In the genomic region with DNA sequence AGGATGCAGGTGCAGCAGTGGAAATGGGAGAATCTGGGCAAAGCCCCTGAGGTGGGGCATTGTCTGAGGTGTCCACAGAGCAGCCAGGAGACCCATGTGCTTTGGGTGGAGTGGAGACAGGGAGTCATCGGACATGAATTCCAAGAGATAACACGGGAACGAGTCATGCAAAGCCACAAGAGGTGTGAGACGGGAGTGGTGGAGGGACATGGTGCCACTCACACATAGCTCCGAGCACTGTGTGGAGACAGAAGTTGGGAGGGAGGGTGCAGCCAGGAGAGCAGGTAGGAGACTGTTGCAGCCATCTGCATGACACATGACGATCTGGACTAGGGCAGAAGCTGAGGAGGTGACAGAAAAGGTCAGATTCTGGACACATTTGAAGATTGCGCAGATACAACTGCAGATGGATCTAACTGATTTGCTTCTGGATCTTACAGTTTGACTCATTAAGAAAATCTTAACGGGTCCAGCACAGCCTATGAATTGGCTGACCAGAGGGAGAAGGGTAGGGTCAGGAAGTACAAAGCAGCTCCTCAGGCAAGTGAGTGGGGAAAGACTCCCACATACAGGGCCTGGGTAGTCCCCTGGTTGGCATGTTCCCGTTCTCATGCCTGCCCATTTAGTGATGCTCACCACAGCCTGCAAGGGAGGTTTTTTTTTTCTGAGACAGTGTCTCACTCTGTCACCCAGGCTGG, we compare ENCODE assay signal across 16 cellular contexts.
A peak's percentile ranks its signal among the peaks of the same experiment; 100 is the strongest.
DNase-seq lines count a peak whose midpoint lies in the region; ATAC-seq, FAIRE-seq and TF ChIP-seq lines count a peak whose summit lies in the region.
"Had no signal": no experiment of that assay in that cellular context is flagged by ENCODE, and none has a peak within 500 bp of the region (broad histone marks: within the 10 kb centered on the region; RNA-seq: fewer than 3 reads in every experiment).

No MANE protein-coding gene starts in this region.

- H3K4me1 Mint-ChIP-seq in H9 (no peaks in the 10 kb centered on the region), neural progenitor cell (peaks cover 3% of the 10 kb centered on the region)

- H3K4ac ChIP-seq in H9 (ENCODE audit: low read depth, low read length), result no peak overlapping the region

- H3K27me3 Mint-ChIP-seq in H9 (ENCODE audit: low read depth), result no peaks in the 10 kb centered on the region; the same call in 1 of the 2 replicates
- no peaks in the 10 kb centered on the region for H3K27me3 Mint-ChIP-seq in neural progenitor cell (ENCODE audit: insufficient read depth, low read depth)

- H2BK12ac ChIP-seq in H9 (ENCODE audit: insufficient read length, low read depth, low read length), result no peak overlapping the region

- peak overlapping the region; percentile 43 for H3K18ac ChIP-seq in H9 (ENCODE audit: insufficient read length, low read depth, low read length)

- H3F3A ChIP-seq in neural progenitor cell (ENCODE audit: low read depth), result peaks cover 5% of the 10 kb centered on the region

- H3K14ac ChIP-seq in H9 (ENCODE audit: insufficient read depth, low read length), result 0 out of 2 replicates have a peak overlapping the region, but pooled peaks have one; percentile 3

- no peak overlapping the region for H3K4me2 ChIP-seq in A549
- no peak overlapping the region for H3K4me2 ChIP-seq in H9 (ENCODE audit: insufficient read depth, insufficient read length, low read length)
- no peak overlapping the region for H3K4me2 ChIP-seq in neural progenitor cell

- H3K79me1 ChIP-seq in H9 (ENCODE audit: insufficient read depth, low read depth, low read length, poor library complexity, severe bottlenecking), result no peaks in the 10 kb centered on the region

- H3K9ac ChIP-seq in H9 (ENCODE audit: extremely low read depth, insufficient read length, low read length), result no peak overlapping the region
- H3K9ac ChIP-seq in neural progenitor cell, result no peak overlapping the region

- no peak overlapping the region for H2BK20ac ChIP-seq in H9 (ENCODE audit: low read depth, low read length, poor library complexity, severe bottlenecking)

- H3K27ac ChIP-seq in A549 (no peak overlapping the region), H9 (ENCODE audit: insufficient read length, low read depth, low read length) (no peak overlapping the region), neural progenitor cell (no peak overlapping the region)
- H3K27ac ChIP-seq: upper lobe of left lung had no signal

- H3K56ac ChIP-seq in H9 (ENCODE audit: insufficient read length, low read depth, low read length), result no peak overlapping the region

- no peak overlapping the region for H4K91ac ChIP-seq in H9 (ENCODE audit: insufficient read length, low read depth, low read length)

- TF ChIP-seq RAD21 in A549 (conservative IDR thresholded peaks at IDR 0.05 in 1 of 2, IDR thresholded peaks at IDR 0.05 in 1 of 2), result no peak

- H2AFZ ChIP-seq in H9 (ENCODE audit: low read length), result no peak overlapping the region
- no peak overlapping the region for H2AFZ ChIP-seq in neural progenitor cell (replicated peaks)

- H3K27ac Mint-ChIP-seq in H9 (no peak overlapping the region), neural progenitor cell (no peak overlapping the region)
- H3K27ac Mint-ChIP-seq: activated naive CD8-positive, alpha-beta T cell had no signal

- H3K36me3 ChIP-seq in neural progenitor cell, result no peaks in the 10 kb centered on the region
- H3K36me3 ChIP-seq: upper lobe of left lung had no signal

- no peaks in the 10 kb centered on the region for H3K23me2 ChIP-seq in H9 (ENCODE audit: insufficient read length, low read depth, low read length, poor library complexity, severe bottlenecking)

- POLR2A ChIA-PET in A549 (lab: Yijun Ruan, JAX), result no interaction called here

- H3T11ph ChIP-seq in H9 (ENCODE audit: low read length), result no peak overlapping the region

- H3K9me3 Mint-ChIP-seq in H9 (no peaks in the 10 kb centered on the region), neural progenitor cell (no peaks in the 10 kb centered on the region)

- H2BK120ac ChIP-seq in H9 (ENCODE audit: low read depth, low read length, poor library complexity, severe bottlenecking), result no peak overlapping the region

- CTCF ChIA-PET in A549 (lab: Yijun Ruan, JAX), result interaction anchor here (0.7 to 2.2 kb wide), 3 partner anchors 17 to 349 kb away, joined by 4 to 5 read pairs (median 4); no protein-coding TSS in a partner anchor

- intact Hi-C loops in posterior vena cava (cut with DNase I), result no loop called here

- H2BK15ac ChIP-seq in H9 (ENCODE audit: low read depth, low read length), result no peak overlapping the region

- no peak overlapping the region for H2AK5ac ChIP-seq in H9 (ENCODE audit: insufficient read length, low read length)

- no peaks in the 10 kb centered on the region for H3K27me3 ChIP-seq in H9 (ENCODE audit: insufficient read depth, low read length)
- H3K27me3 ChIP-seq in neural progenitor cell, result no peaks in the 10 kb centered on the region
- H3K27me3 ChIP-seq: upper lobe of left lung had no signal

- no peak overlapping the region for H2BK5ac ChIP-seq in H9 (ENCODE audit: insufficient read length, low read length)

- H3K79me2 ChIP-seq in H9 (ENCODE audit: insufficient read depth, low read length) (no peaks in the 10 kb centered on the region), neural progenitor cell (ENCODE audit: low read depth) (no peaks in the 10 kb centered on the region)

- no peak overlapping the region for H4K8ac ChIP-seq in H9 (replicated peaks; ENCODE audit: insufficient read length, low read depth, low read length)

- H3K4me3 Mint-ChIP-seq in H9 (no peak overlapping the region), neural progenitor cell (no peak overlapping the region)
- H3K4me3 Mint-ChIP-seq: activated naive CD8-positive, alpha-beta T cell had no signal

- H3K4me1 ChIP-seq in A549 (no peaks in the 10 kb centered on the region), H9 (ENCODE audit: insufficient read depth, low read length) (peaks cover 3% of the 10 kb centered on the region; the same call in 1 of the 2 replicates), neural progenitor cell (no peaks in the 10 kb centered on the region)
- H3K4me1 ChIP-seq: upper lobe of left lung had no signal

- H3K9me3 ChIP-seq in A549, result no peaks in the 10 kb centered on the region
- no peaks in the 10 kb centered on the region for H3K9me3 ChIP-seq in H9 (ENCODE audit: control insufficient read depth, low read depth, low read length)
- H3K9me3 ChIP-seq in neural progenitor cell (ENCODE audit: low read depth), result no peaks in the 10 kb centered on the region
- H3K9me3 ChIP-seq: upper lobe of left lung had no signal

- WGBS in A549 (ENCODE audit: missing lambda C conversion rate), result 38% methylated on average over 9 of the region's 9 CpGs
- no CpG with 5 or more reads among the region's 9 CpGs for WGBS in H9 (ENCODE audit: extremely low coverage, insufficient read length, low lambda C conversion rate)

- peak; percentile 60 to 68 for ATAC-seq in A549

- H3K4me3 ChIP-seq in A549, result no peak overlapping the region
- H3K4me3 ChIP-seq in neural progenitor cell, result no peak overlapping the region
- H3K4me3 ChIP-seq: GM12878, upper lobe of left lung had no signal

- TF ChIP-seq CTCF in A549 (IDR thresholded peaks at IDR 0.05) (no peak), H9 (conservative IDR thresholded peaks at IDR 0.05) (no peak), neural progenitor cell (IDR thresholded peaks at IDR 0.05) (no peak)

- H4K20me1 ChIP-seq in H9 (ENCODE audit: control insufficient read depth, insufficient read depth, insufficient read length), result peaks cover 2% of the 10 kb centered on the region
- H4K20me1 ChIP-seq in neural progenitor cell (ENCODE audit: low read depth), result no peaks in the 10 kb centered on the region

- no peak for TF ChIP-seq EP300 in A549 (IDR thresholded peaks at IDR 0.05)

- no peaks in the 10 kb centered on the region for H3K36me3 Mint-ChIP-seq in H9 (ENCODE audit: insufficient read depth in 1 of 3, low read depth in 3 of 3)
- H3K36me3 Mint-ChIP-seq in neural progenitor cell, result no peaks in the 10 kb centered on the region
- H3K36me3 Mint-ChIP-seq: activated naive CD8-positive, alpha-beta T cell had no signal

- DNase-seq in A549 (ENCODE audit: low read depth in 1 of 2, low spot score in 1 of 2) (peak; percentile 17 to 31), H9 (no peak), SW 1271 (lab: John Stamatoyannopoulos, UW) (peak; percentile 42 to 45), glomerular visceral epithelial cell (ENCODE audit: extremely low spot score) (peak; percentile 78), NCI-H2029 treated with DMSO at 0.1 percent for 48 hours (lab: John Stamatoyannopoulos, UW) (no peak), HUDEP-2 (lab: John Stamatoyannopoulos, UW; ENCODE audit: unreplicated experiment in 76 of 76) (no peak), neural progenitor cell (ENCODE audit: low spot score) (no peak), posterior vena cava (ENCODE audit: low spot score) (no peak)
- DNase-seq: activated CD8-positive, alpha-beta memory T cell treated with anti-CD3 and anti-CD28 coated beads, Interleukin-2, amount 50 U/mL, for 48 hours; cortex of kidney; DMS79; stimulated activated CD4-positive, alpha-beta T cell treated with anti-CD3 and anti-CD28 coated beads, Interleukin-2, amount 100 ng/mL, for 24 hours; upper lobe of left lung had no signal

- H4K5ac ChIP-seq in H9 (ENCODE audit: insufficient read length, low read depth, low read length), result no peak overlapping the region

- FAIRE-seq in A549 (lab: Jason Lieb, UNC), result no peak
- FAIRE-seq: islet of Langerhans had no signal

- no peak overlapping the region for H3K23ac ChIP-seq in H9 (ENCODE audit: insufficient read length, low read depth, low read length)

- TF ChIP-seq POLR2A in A549 (IDR thresholded peaks at IDR 0.05; ENCODE audit: low read length), result no peak

TF ChIP-seq in A549, 52 proteins besides CTCF, POLR2A, EP300 and RAD21:
- TF ChIP-seq, protein P1, sequence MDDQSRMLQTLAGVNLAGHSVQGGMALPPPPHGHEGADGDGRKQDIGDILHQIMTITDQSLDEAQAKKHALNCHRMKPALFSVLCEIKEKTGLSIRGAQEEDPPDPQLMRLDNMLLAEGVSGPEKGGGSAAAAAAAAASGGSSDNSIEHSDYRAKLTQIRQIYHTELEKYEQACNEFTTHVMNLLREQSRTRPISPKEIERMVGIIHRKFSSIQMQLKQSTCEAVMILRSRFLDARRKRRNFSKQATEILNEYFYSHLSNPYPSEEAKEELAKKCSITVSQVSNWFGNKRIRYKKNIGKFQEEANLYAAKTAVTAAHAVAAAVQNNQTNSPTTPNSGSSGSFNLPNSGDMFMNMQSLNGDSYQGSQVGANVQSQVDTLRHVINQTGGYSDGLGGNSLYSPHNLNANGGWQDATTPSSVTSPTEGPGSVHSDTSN (IDR thresholded peaks at IDR 0.05), result no peak
- TF ChIP-seq JUN (IDR thresholded peaks at IDR 0.05) (no peak), BHLHE40 (IDR thresholded peaks at IDR 0.05; ENCODE audit: low read depth, low read length) (no peak), ZFP36 (IDR thresholded peaks at IDR 0.05; ENCODE audit: borderline replicate concordance, partially characterized antibody) (no peak)

Comparison
In these comparisons a context has a peak if more than half of its experiments do, and no peak if none do; other contexts are left out.
1. DNase-seq: peak in A549 (2 of 2), SW 1271 (2 of 2) and glomerular visceral epithelial cell (single experiment); none in H9 (single experiment), NCI-H2029 treated with DMSO at 0.1 percent for 48 hours (single experiment), HUDEP-2 (0 of 76), neural progenitor cell (single experiment) and posterior vena cava (single experiment).